In genomic region chr15:37135225-37135624, GRCh38 we compare ENCODE assay signal across 1 cellular context.
TF ChIP-seq lines count a peak whose summit lies in the region.

No MANE protein-coding gene starts in this region.

TF ChIP-seq in A549, 52 proteins besides CTCF, POLR2A, EP300 and RAD21 (continued from another document):
- TF ChIP-seq PHF8 (IDR thresholded peaks at IDR 0.05; ENCODE audit: borderline replicate concordance, low read depth): no peak
